In genomic region chr10:34045571-34046190, GRCh38 we compare ENCODE assay signal across 17 cellular contexts.
DNase-seq lines count a peak whose midpoint lies in the region; ATAC-seq and TF ChIP-seq lines count a peak whose summit lies in the region.
"Had no signal": no experiment of that assay in that cellular context is flagged by ENCODE, and none has a peak within 500 bp of the region (broad histone marks: within the 10 kb centered on the region; RNA-seq: fewer than 3 reads in every experiment).

No MANE protein-coding gene starts in this region.

- no peaks in the 10 kb centered on the region for H3K9me3 Mint-ChIP-seq in HFFc6

- no peak overlapping the region for H3K27ac ChIP-seq in osteoblast (ENCODE audit: low read depth, low read length)
- H3K27ac ChIP-seq: gastroesophageal sphincter, left ventricle myocardium inferior, pancreas, skin epidermis had no signal

- H3K4me1 ChIP-seq in osteoblast (ENCODE audit: insufficient read depth, low read length) = peaks cover 4% of the 10 kb centered on the region
- H3K4me1 ChIP-seq: gastroesophageal sphincter, left ventricle myocardium inferior, pancreas had no signal

- DNase-seq in HFFc6 (peak; percentile 47), RPMI7951 (ENCODE audit: low read depth) (peak; percentile 85), choroid plexus epithelial cell (ENCODE audit: low read depth) (peak; percentile 28), osteoblast (ENCODE audit: insufficient read length, low spot score, missing footprints) (peak; percentile 63), Right ventricle myocardium superior (no peak)
- DNase-seq: activated CD4-positive, alpha-beta T cell treated with anti-CD3 and anti-CD28 coated beads for 1 hour; activated CD8-positive, alpha-beta memory T cell treated with anti-CD3 and anti-CD28 coated beads, Interleukin-2, amount 50 U/mL, for 4 hours; activated naive CD4-positive, alpha-beta T cell; effector memory CD8-positive, alpha-beta T cell; KG1; left ventricle myocardium inferior; NCI-H1417; pancreas had no signal

- H3K4me1 Mint-ChIP-seq in HFFc6 (ENCODE audit: low read depth) = peaks cover 13% of the 10 kb centered on the region

- intact Hi-C loops in Right ventricle myocardium superior (cut with DNase I) = no loop called here

- no peak overlapping the region for H3K27ac Mint-ChIP-seq in HFFc6
- H3K27ac Mint-ChIP-seq: effector memory CD8-positive, alpha-beta T cell had no signal

- no peak for TF ChIP-seq CTCF in HFFc6 (IDR thresholded peaks at IDR 0.05)
- no peak for TF ChIP-seq CTCF in choroid plexus epithelial cell (conservative IDR thresholded peaks at IDR 0.05; ENCODE audit: low read depth, low read length)
- TF ChIP-seq CTCF in osteoblast (IDR thresholded peaks at IDR 0.05; ENCODE audit: extremely low read depth, low read depth, low read length) = no peak

- ATAC-seq in HG03097 (IDR thresholded peaks at IDR 0.05; ENCODE audit: low FRiP score, unreplicated experiment) (no peak), GM18873 (IDR thresholded peaks at IDR 0.05; ENCODE audit: low FRiP score, unreplicated experiment) (no peak), Right ventricle myocardium superior (ENCODE audit: poor library complexity) (no peak)
- ATAC-seq: effector memory CD8-positive, alpha-beta T cell; gastroesophageal sphincter; pancreas had no signal

- no peaks in the 10 kb centered on the region for H3K36me3 ChIP-seq in osteoblast (ENCODE audit: insufficient read depth, low read length)
- H3K36me3 ChIP-seq: gastroesophageal sphincter, left ventricle myocardium inferior, pancreas had no signal

- H2AFZ ChIP-seq in osteoblast (ENCODE audit: low read length) = no peak overlapping the region

- no peaks in the 10 kb centered on the region for H4K20me1 ChIP-seq in osteoblast (ENCODE audit: insufficient read depth, low read length)

- H3K4me3 Mint-ChIP-seq in HFFc6 = no peak overlapping the region
- H3K4me3 Mint-ChIP-seq: effector memory CD8-positive, alpha-beta T cell had no signal

- H3K27me3 Mint-ChIP-seq in HFFc6 (ENCODE audit: insufficient read depth) = peaks cover 45% of the 10 kb centered on the region

- peaks cover 23% of the 10 kb centered on the region for H3K27me3 ChIP-seq in osteoblast (ENCODE audit: insufficient read depth, low read length)
- H3K27me3 ChIP-seq: gastroesophageal sphincter, pancreas had no signal

- no peaks in the 10 kb centered on the region for H3K36me3 Mint-ChIP-seq in HFFc6 (ENCODE audit: low read depth)

- H3K9me3 ChIP-seq in osteoblast (ENCODE audit: low read depth, low read length) = no peaks in the 10 kb centered on the region
- H3K9me3 ChIP-seq: gastroesophageal sphincter, left ventricle myocardium inferior, pancreas had no signal

- no peaks in the 10 kb centered on the region for H3K79me2 ChIP-seq in osteoblast (ENCODE audit: insufficient read depth, low read length)

- H3K4me3 ChIP-seq in choroid plexus epithelial cell (ENCODE audit: low read depth, low read length) = no peak overlapping the region
- H3K4me3 ChIP-seq in osteoblast (ENCODE audit: insufficient read depth, low read length) = no peak overlapping the region
- H3K4me3 ChIP-seq: gastroesophageal sphincter, left ventricle myocardium inferior, pancreas, skin epidermis had no signal

- H3K4me2 ChIP-seq in osteoblast (ENCODE audit: insufficient read depth, low read length) = no peak overlapping the region
